Comparison of ENCODE assay signal across 17 cellular contexts in genomic region chr16:55567382-55567781, GRCh38. TPM values are rescaled to one million over a fixed set of nuclear protein-coding genes. Genes with fewer than 3 reads are reported as not detected.
A peak's percentile ranks its signal among the peaks of the same experiment; 100 is the strongest.
DNase-seq lines count a peak whose midpoint lies in the region; ATAC-seq, FAIRE-seq and TF ChIP-seq lines count a peak whose summit lies in the region.
"Had no signal": no experiment of that assay in that cellular context is flagged by ENCODE, and none has a peak within 500 bp of the region (broad histone marks: within the 10 kb centered on the region; RNA-seq: fewer than 3 reads in every experiment).

No MANE protein-coding gene starts in this region.

- no peak overlapping the region for H3K4me2 ChIP-seq in hepatocyte

- H3K27me3 ChIP-seq in right atrium auricular region (no peaks in the 10 kb centered on the region), bronchial epithelial cell (ENCODE audit: control insufficient read depth, insufficient read depth, low read length) (no peaks in the 10 kb centered on the region), hepatocyte (no peaks in the 10 kb centered on the region), upper lobe of right lung (no peaks in the 10 kb centered on the region)
- H3K27me3 ChIP-seq: uterus had no signal

- H3K9me2 ChIP-seq in hepatocyte (replicated peaks; ENCODE audit: insufficient read depth) = peaks cover 4% of the 10 kb centered on the region

- H3K9me3 ChIP-seq in right atrium auricular region = no peaks in the 10 kb centered on the region
- no peaks in the 10 kb centered on the region for H3K9me3 ChIP-seq in hepatocyte (ENCODE audit: low read depth)
- H3K9me3 ChIP-seq in upper lobe of right lung = no peaks in the 10 kb centered on the region
- H3K9me3 ChIP-seq: uterus had no signal

- FAIRE-seq in bronchial epithelial cell (lab: Jason Lieb, UNC) = peak; percentile 40
- FAIRE-seq: colon had no signal

- WGBS in hepatocyte (ENCODE audit: low lambda C conversion rate, missing lambda C conversion rate) = 84% methylated on average over 3 of the region's 3 CpGs

- H3K27me3 Mint-ChIP-seq in progenitor cell of endocrine pancreas = no peaks in the 10 kb centered on the region

- H3K36me3 ChIP-seq in right atrium auricular region (no peaks in the 10 kb centered on the region), bronchial epithelial cell (ENCODE audit: control insufficient read depth, insufficient read depth, low read length) (no peaks in the 10 kb centered on the region), hepatocyte (replicated peaks; ENCODE audit: insufficient read depth, low read depth) (no peaks in the 10 kb centered on the region), upper lobe of right lung (no peaks in the 10 kb centered on the region)
- H3K36me3 ChIP-seq: uterus had no signal

- H3K4me3 ChIP-seq in right atrium auricular region (no peak overlapping the region), bronchial epithelial cell (ENCODE audit: low read depth, low read length) (peak overlapping the region; percentile 57), hepatocyte (no peak overlapping the region), upper lobe of right lung (no peak overlapping the region)
- H3K4me3 ChIP-seq: uterus had no signal

- intact Hi-C loops in Right ventricle myocardium inferior (cut with DNase I) (no loop called here), upper lobe of right lung (cut with DNase I) (no loop called here)

- H2AFZ ChIP-seq in hepatocyte = no peak overlapping the region

- H3K27ac Mint-ChIP-seq in progenitor cell of endocrine pancreas = no peak overlapping the region
- H3K27ac Mint-ChIP-seq: activated naive CD4-positive, alpha-beta T cell treated with anti-CD3 and anti-CD28 coated beads, Interleukin-2, amount 10 ng/mL, durations not matched to agents 7 days and 5 days had no signal

- ATAC-seq in Right ventricle myocardium inferior (peak; percentile 89), upper lobe of right lung (peak; percentile 84)

- H3K4me1 ChIP-seq in right atrium auricular region = peaks cover 0 to 14% of the 10 kb centered on the region in 2 donors
- H3K4me1 ChIP-seq in hepatocyte (ENCODE audit: insufficient read depth) = peaks cover 13% of the 10 kb centered on the region
- peaks cover 16% of the 10 kb centered on the region for H3K4me1 ChIP-seq in upper lobe of right lung
- H3K4me1 ChIP-seq: uterus had no signal

- no peaks in the 10 kb centered on the region for H4K20me1 ChIP-seq in hepatocyte (ENCODE audit: insufficient read depth, poor library complexity, severe bottlenecking)

- no peaks in the 10 kb centered on the region for H3K79me2 ChIP-seq in hepatocyte

- H3K9me3 Mint-ChIP-seq in progenitor cell of endocrine pancreas (ENCODE audit: low read depth) = no peaks in the 10 kb centered on the region
- H3K9me3 Mint-ChIP-seq: activated naive CD4-positive, alpha-beta T cell treated with anti-CD3 and anti-CD28 coated beads, Interleukin-2, amount 10 ng/mL, durations not matched to agents 7 days and 5 days had no signal

- DNase-seq in Right ventricle myocardium inferior (ENCODE audit: missing footprints) = no peak
- no peak for DNase-seq in right atrium auricular region (ENCODE audit: low spot score)
- peak; percentile 78 for DNase-seq in bronchial epithelial cell (ENCODE audit: low read depth)
- DNase-seq in hepatocyte (ENCODE audit: low spot score) = peak; percentile 23
- DNase-seq in upper lobe of right lung = no peak
- no peak for DNase-seq in NCI-H526 (lab: John Stamatoyannopoulos, UW)
- DNase-seq in progenitor cell of endocrine pancreas (ENCODE audit: low spot score, unreplicated experiment) = no peak
- no peak for DNase-seq in activated naive CD4-positive, alpha-beta T cell treated with anti-CD3 and anti-CD28 coated beads, Interleukin-2, amount 50 U/mL, for 16 hours
- DNase-seq: ACHN; activated naive CD4-positive, alpha-beta T cell treated with anti-CD3 and anti-CD28 coated beads, Interleukin-2, amount 10 ng/mL, durations not matched to agents 7 days and 5 days; DMS79; glutamatergic neuron; H7; NCI-H446 treated with DMSO at 0.1 percent for 48 hours; uterus had no signal

- TF ChIP-seq CTCF in right atrium auricular region (IDR thresholded peaks at IDR 0.05) (no peak), bronchial epithelial cell (IDR thresholded peaks at IDR 0.05; ENCODE audit: insufficient read depth, low read length, severe bottlenecking) (no peak), hepatocyte (IDR thresholded peaks at IDR 0.05; ENCODE audit: poor library complexity) (no peak), upper lobe of right lung (IDR thresholded peaks at IDR 0.05) (no peak), progenitor cell of endocrine pancreas (IDR thresholded peaks at IDR 0.05; ENCODE audit: unreplicated experiment) (no peak)

- H3K4me1 Mint-ChIP-seq in progenitor cell of endocrine pancreas (ENCODE audit: low read depth) = no peaks in the 10 kb centered on the region
- H3K4me1 Mint-ChIP-seq: activated naive CD4-positive, alpha-beta T cell treated with anti-CD3 and anti-CD28 coated beads, Interleukin-2, amount 10 ng/mL, durations not matched to agents 7 days and 5 days had no signal

- peaks cover 2% of the 10 kb centered on the region for H3K36me3 Mint-ChIP-seq in progenitor cell of endocrine pancreas (ENCODE audit: insufficient read depth)
- H3K36me3 Mint-ChIP-seq: activated naive CD4-positive, alpha-beta T cell treated with anti-CD3 and anti-CD28 coated beads, Interleukin-2, amount 10 ng/mL, durations not matched to agents 7 days and 5 days had no signal

- H3K4me3 Mint-ChIP-seq in progenitor cell of endocrine pancreas (ENCODE audit: low read depth) = no peak overlapping the region
- H3K4me3 Mint-ChIP-seq: activated naive CD4-positive, alpha-beta T cell treated with anti-CD3 and anti-CD28 coated beads, Interleukin-2, amount 10 ng/mL, durations not matched to agents 7 days and 5 days had no signal

- H3K27ac ChIP-seq in right atrium auricular region (no peak overlapping the region), hepatocyte (peak overlapping the region; percentile 44), upper lobe of right lung (no peak overlapping the region)
- H3K27ac ChIP-seq: uterus had no signal

RNA-seq across cellular contexts. Expression of gene CAPNS2, which starts 0.9 kb away (rescaled TPM):
- not detected for total RNA-seq in Right ventricle myocardium inferior
- total RNA-seq in right atrium auricular region = under 1 TPM in 1 of 2 donors, not detected in 1; 0.35 TPM
- total RNA-seq in bronchial epithelial cell = 29.2 and 103 TPM in 2 replicates
- 0.30 TPM in 1 of 2 replicates, not detected in the other for total RNA-seq in hepatocyte
- not detected in 2 replicates for polyA plus RNA-seq in hepatocyte
- total RNA-seq in upper lobe of right lung = 0.67 TPM
- total RNA-seq in progenitor cell of endocrine pancreas = not detected in 2 replicates
- polyA plus RNA-seq: liver had no signal

RNA-seq across cellular contexts. Expression of gene LPCAT2, which starts 58.5 kb away (rescaled TPM):
- total RNA-seq in Right ventricle myocardium inferior (8.6 TPM), right atrium auricular region (1 to 10 TPM; 5.0 to 9.9 TPM), bronchial epithelial cell (11.8 TPM in 2 replicates), hepatocyte (9.5 and 13.9 TPM in 2 replicates), upper lobe of right lung (32.8 TPM), progenitor cell of endocrine pancreas (3.2 and 5.1 TPM in 2 replicates)
- 6.4 and 10.6 TPM in 2 replicates for polyA plus RNA-seq in hepatocyte

Comparison
In these comparisons a context has a peak if more than half of its experiments do, and no peak if none do; other contexts are left out.
1. DNase-seq: peak in bronchial epithelial cell (single experiment) and hepatocyte (single experiment); none in Right ventricle myocardium inferior (single experiment), right atrium auricular region (single experiment), upper lobe of right lung (single experiment), NCI-H526 (0 of 2), progenitor cell of endocrine pancreas (single experiment) and activated naive CD4-positive, alpha-beta T cell treated with anti-CD3 and anti-CD28 coated beads, Interleukin-2, amount 50 U/mL, for 16 hours (single experiment).
2. RNA of gene CAPNS2, which starts 0.9 kb away (total RNA-seq): 29.2 to 103 TPM in bronchial epithelial cell; 0.67 TPM in upper lobe of right lung (single experiment), 0.35 TPM in right atrium auricular region, 0.30 TPM in hepatocyte, not detected in progenitor cell of endocrine pancreas and not detected in Right ventricle myocardium inferior (single experiment); every median in the first group is over 10 times any median in the second.